Comparison of ENCODE assay signal across 12 cellular contexts in the genomic region with DNA sequence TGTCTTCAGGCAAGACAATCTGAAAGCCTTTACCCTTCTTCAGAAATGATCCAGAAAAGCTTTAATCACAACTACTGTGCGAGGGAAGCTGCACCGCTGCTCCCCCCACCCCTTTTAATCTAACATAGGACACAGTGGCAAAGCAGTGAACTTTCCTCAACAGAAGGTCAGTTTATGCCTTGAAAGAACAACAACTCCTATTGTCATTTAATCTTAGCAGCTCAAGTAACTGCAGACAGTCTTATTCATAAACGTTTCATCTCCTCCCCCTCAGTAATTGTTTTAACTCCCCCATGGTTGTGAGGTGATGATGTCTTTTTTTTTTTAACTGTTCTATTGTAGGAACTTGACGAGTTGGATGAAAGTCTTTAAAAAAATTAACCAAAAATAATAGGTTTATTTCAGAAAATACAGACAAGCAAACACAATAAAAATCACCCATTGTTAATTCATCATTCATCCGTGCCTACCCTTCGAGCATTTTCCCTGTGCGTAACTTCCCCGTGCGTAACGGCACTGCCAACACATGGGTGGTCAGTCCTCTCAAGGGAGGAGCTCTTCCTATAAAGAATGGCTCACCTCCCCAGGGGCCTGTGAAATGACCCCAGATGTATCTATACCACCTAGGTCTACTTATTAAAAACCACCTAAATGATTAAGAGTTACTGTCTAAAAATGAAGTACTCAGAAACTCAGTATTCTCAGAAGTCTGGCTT. TPM values are rescaled to one million over a fixed set of nuclear protein-coding genes. Genes with fewer than 3 reads are reported as not detected.
DNase-seq lines count a peak whose midpoint lies in the region; ATAC-seq and TF ChIP-seq lines count a peak whose summit lies in the region.
"Had no signal": no experiment of that assay in that cellular context is flagged by ENCODE, and none has a peak within 500 bp of the region (broad histone marks: within the 10 kb centered on the region; RNA-seq: fewer than 3 reads in every experiment).

No MANE protein-coding gene starts in this region.

- no peak for ATAC-seq in activated T-cell treated with anti-CD3 and anti-CD28 coated beads, Interleukin-2, amount 50 U/mL, for 72 hours (replicated peaks in 1 of 2)
- ATAC-seq in WTC11: peak; percentile 2; the same call in 1 of the 2 replicates
- no peak for ATAC-seq in stimulated activated naive CD8-positive, alpha-beta T cell treated with anti-CD3 and anti-CD28 coated beads, Interleukin-15, amount 100 ng/mL, for 72 hours

- H3K4me1 Mint-ChIP-seq in activated T-cell treated with anti-CD3 and anti-CD28 coated beads, Interleukin-2, amount 50 U/mL, for 72 hours (ENCODE audit: low read depth): peaks cover 76% of the 10 kb centered on the region
- peaks cover 67% of the 10 kb centered on the region for H3K4me1 Mint-ChIP-seq in WTC11
- H3K4me1 Mint-ChIP-seq in stimulated activated naive CD8-positive, alpha-beta T cell treated with anti-CD3 and anti-CD28 coated beads, Interleukin-15, amount 100 ng/mL, for 72 hours: peaks cover 81% of the 10 kb centered on the region

- POLR2A ChIA-PET in WTC11 (lab: Charles Lee): interaction anchor here (0.6 to 2.2 kb wide), 5 partner anchors 12 to 52 kb away, joined by 3 to 7 read pairs (median 3); no protein-coding TSS in a partner anchor

- no peak for TF ChIP-seq CTCF in WTC11 (IDR thresholded peaks at IDR 0.05)

- peak overlapping the region; percentile 85 for H3K27ac Mint-ChIP-seq in activated T-cell treated with anti-CD3 and anti-CD28 coated beads, Interleukin-2, amount 50 U/mL, for 72 hours
- H3K27ac Mint-ChIP-seq in WTC11: peak overlapping the region; percentile 99
- peak overlapping the region in 1 of 2 donors; percentile 50 for H3K27ac Mint-ChIP-seq in stimulated activated naive CD8-positive, alpha-beta T cell treated with anti-CD3 and anti-CD28 coated beads, Interleukin-15, amount 100 ng/mL, for 72 hours

- no peaks in the 10 kb centered on the region for H3K27me3 Mint-ChIP-seq in activated T-cell treated with anti-CD3 and anti-CD28 coated beads, Interleukin-2, amount 50 U/mL, for 72 hours (ENCODE audit: low read depth)
- H3K27me3 Mint-ChIP-seq in WTC11 (ENCODE audit: low read depth): no peaks in the 10 kb centered on the region; the same call in 1 of the 2 replicates
- no peaks in the 10 kb centered on the region for H3K27me3 Mint-ChIP-seq in stimulated activated naive CD8-positive, alpha-beta T cell treated with anti-CD3 and anti-CD28 coated beads, Interleukin-15, amount 100 ng/mL, for 72 hours

- peaks cover 8 to 12% of the 10 kb centered on the region in 2 donors for H3K36me3 Mint-ChIP-seq in activated T-cell treated with anti-CD3 and anti-CD28 coated beads, Interleukin-2, amount 50 U/mL, for 72 hours (ENCODE audit: insufficient read depth in 2 of 2)
- no peaks in the 10 kb centered on the region for H3K36me3 Mint-ChIP-seq in WTC11

- H3K4me3 Mint-ChIP-seq in activated T-cell treated with anti-CD3 and anti-CD28 coated beads, Interleukin-2, amount 50 U/mL, for 72 hours: peak overlapping the region in 1 of 2 donors; percentile 47
- peak overlapping the region; percentile 60 for H3K4me3 Mint-ChIP-seq in WTC11
- H3K4me3 Mint-ChIP-seq in stimulated activated naive CD8-positive, alpha-beta T cell treated with anti-CD3 and anti-CD28 coated beads, Interleukin-15, amount 100 ng/mL, for 72 hours: peak overlapping the region; percentile 2 to 71

- no peak for DNase-seq in activated T-cell treated with anti-CD3 and anti-CD28 coated beads, Interleukin-2, amount 50 U/mL, for 72 hours
- DNase-seq in activated T-cell treated with anti-CD3 and anti-CD28 coated beads, Interleukin-2, amount 50 U/mL, for 48 hours: no peak
- DNase-seq in WTC11 (ENCODE audit: low spot score) (no peak), globus pallidus (ENCODE audit: low spot score) (peak; percentile 43), DMS79 treated with DMSO at 0.1 percent for 48 hours (lab: John Stamatoyannopoulos, UW) (no peak), NCI-H2171 (lab: John Stamatoyannopoulos, UW) (no peak), T1000 (lab: John Stamatoyannopoulos, UW) (no peak)
- no peak for DNase-seq in stimulated activated naive CD8-positive, alpha-beta T cell treated with anti-CD3 and anti-CD28 coated beads, Interleukin-15, amount 100 ng/mL, for 72 hours
- DNase-seq: cerebellar nuclear complex, foreskin fibroblast, KG1, Right ventricle myocardium superior had no signal

- H3K9me3 Mint-ChIP-seq in activated T-cell treated with anti-CD3 and anti-CD28 coated beads, Interleukin-2, amount 50 U/mL, for 72 hours: no peaks in the 10 kb centered on the region
- H3K9me3 Mint-ChIP-seq in WTC11: no peaks in the 10 kb centered on the region
- H3K9me3 Mint-ChIP-seq in stimulated activated naive CD8-positive, alpha-beta T cell treated with anti-CD3 and anti-CD28 coated beads, Interleukin-15, amount 100 ng/mL, for 72 hours: no peaks in the 10 kb centered on the region

- CTCF ChIA-PET in WTC11 (lab: Charles Lee): interaction anchor here (0.6 to 1.2 kb wide), 7 partner anchors 13 to 362 kb away, joined by 3 to 9 read pairs (median 4); partner anchors contain the start of gene CHRNB2

TF ChIP-seq in WTC11, 78 proteins besides CTCF, POLR2A, EP300 and RAD21 (continues in another document):
- TF ChIP-seq NR3C1 (CRISPR knock-in tag; conservative IDR thresholded peaks at IDR 0.05; ENCODE audit: low read depth) (no peak), ZNF263 (CRISPR knock-in tag; IDR thresholded peaks at IDR 0.05; ENCODE audit: low read depth) (no peak), AFF4 (CRISPR knock-in tag; IDR thresholded peaks at IDR 0.05; ENCODE audit: borderline replicate concordance) (no peak), SMAD4 (CRISPR knock-in tag; IDR thresholded peaks at IDR 0.05) (no peak), ATF1 (CRISPR knock-in tag; IDR thresholded peaks at IDR 0.05) (no peak), ZNF416 (CRISPR knock-in tag; IDR thresholded peaks at IDR 0.05) (no peak), NFYB (CRISPR knock-in tag; conservative IDR thresholded peaks at IDR 0.05; ENCODE audit: low read depth) (no peak), ZNF671 (CRISPR knock-in tag; IDR thresholded peaks at IDR 0.05) (no peak), ESRRA (CRISPR knock-in tag; IDR thresholded peaks at IDR 0.05; ENCODE audit: borderline replicate concordance) (no peak)
- TF ChIP-seq, protein P1, sequence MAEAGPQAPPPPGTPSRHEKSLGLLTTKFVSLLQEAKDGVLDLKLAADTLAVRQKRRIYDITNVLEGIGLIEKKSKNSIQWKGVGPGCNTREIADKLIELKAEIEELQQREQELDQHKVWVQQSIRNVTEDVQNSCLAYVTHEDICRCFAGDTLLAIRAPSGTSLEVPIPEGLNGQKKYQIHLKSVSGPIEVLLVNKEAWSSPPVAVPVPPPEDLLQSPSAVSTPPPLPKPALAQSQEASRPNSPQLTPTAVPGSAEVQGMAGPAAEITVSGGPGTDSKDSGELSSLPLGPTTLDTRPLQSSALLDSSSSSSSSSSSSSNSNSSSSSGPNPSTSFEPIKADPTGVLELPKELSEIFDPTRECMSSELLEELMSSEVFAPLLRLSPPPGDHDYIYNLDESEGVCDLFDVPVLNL (CRISPR knock-in tag; IDR thresholded peaks at IDR 0.05; ENCODE audit: borderline replicate concordance, low read depth): no peak

RNA-seq across cellular contexts. Expression of gene ADAR, which starts 3.3 kb away (rescaled TPM):
- total RNA-seq in activated T-cell treated with anti-CD3 and anti-CD28 coated beads, Interleukin-2, amount 50 U/mL, for 72 hours: 100 to 1,000 TPM; 257 to 305 TPM
- total RNA-seq in WTC11 (2021): 208 to 221 TPM (median 215 TPM) in 3 replicates

RNA-seq across cellular contexts. Expression of gene CHRNB2, which starts 43.7 kb away (rescaled TPM):
- total RNA-seq in activated T-cell treated with anti-CD3 and anti-CD28 coated beads, Interleukin-2, amount 50 U/mL, for 72 hours: under 1 TPM in 1 of 2 donors, not detected in 1; 0.05 TPM
- 1.6 to 1.7 TPM (median 1.7 TPM) in 3 replicates for total RNA-seq in WTC11 (2021)
- total RNA-seq: Right ventricle myocardium superior had no signal

RNA-seq across cellular contexts. Expression of gene UBE2Q1, which starts 52.8 kb away (rescaled TPM):
- 100 to 1,000 TPM in 1 of 2 donors, 10 to 100 TPM in 1; 99.6 to 102 TPM for total RNA-seq in activated T-cell treated with anti-CD3 and anti-CD28 coated beads, Interleukin-2, amount 50 U/mL, for 72 hours
- total RNA-seq in WTC11 (2021): 60.8 to 62.7 TPM (median 61.6 TPM) in 3 replicates
